1 cellular context compared by ENCODE assay signal in the genomic region with DNA sequence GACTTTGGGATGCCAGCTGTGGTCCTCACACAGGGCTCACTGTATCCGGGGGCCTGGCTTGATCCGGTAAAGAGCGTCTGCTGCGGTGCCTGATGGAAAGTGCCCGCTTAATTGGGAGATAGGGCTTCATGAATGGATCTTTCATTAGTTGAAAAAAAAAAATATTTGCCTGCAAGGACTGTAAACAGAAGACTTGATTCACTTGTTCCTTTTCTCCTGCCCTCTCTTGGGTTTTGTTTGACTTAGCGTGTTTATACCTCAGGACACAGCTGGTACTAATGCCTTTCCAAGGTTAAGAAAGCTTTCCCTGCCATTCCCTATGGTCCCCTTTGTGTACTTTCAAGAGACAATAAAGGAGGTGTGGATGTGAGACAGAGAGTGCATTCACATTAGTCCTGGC.
TF ChIP-seq lines count a peak whose summit lies in the region.

No MANE protein-coding gene starts in this region.

TF ChIP-seq in HepG2, 621 proteins besides CTCF, POLR2A, EP300 and RAD21 (continued from another document):
- TF ChIP-seq TEAD3 (CRISPR knock-in tag; optimal IDR thresholded peaks at IDR 0.05; ENCODE audit: borderline replicate concordance) (no peak), SALL1 (CRISPR knock-in tag; IDR thresholded peaks at IDR 0.05) (peak; percentile 34; the same call in 1 of the 2 replicates)
- TF ChIP-seq, protein P1, sequence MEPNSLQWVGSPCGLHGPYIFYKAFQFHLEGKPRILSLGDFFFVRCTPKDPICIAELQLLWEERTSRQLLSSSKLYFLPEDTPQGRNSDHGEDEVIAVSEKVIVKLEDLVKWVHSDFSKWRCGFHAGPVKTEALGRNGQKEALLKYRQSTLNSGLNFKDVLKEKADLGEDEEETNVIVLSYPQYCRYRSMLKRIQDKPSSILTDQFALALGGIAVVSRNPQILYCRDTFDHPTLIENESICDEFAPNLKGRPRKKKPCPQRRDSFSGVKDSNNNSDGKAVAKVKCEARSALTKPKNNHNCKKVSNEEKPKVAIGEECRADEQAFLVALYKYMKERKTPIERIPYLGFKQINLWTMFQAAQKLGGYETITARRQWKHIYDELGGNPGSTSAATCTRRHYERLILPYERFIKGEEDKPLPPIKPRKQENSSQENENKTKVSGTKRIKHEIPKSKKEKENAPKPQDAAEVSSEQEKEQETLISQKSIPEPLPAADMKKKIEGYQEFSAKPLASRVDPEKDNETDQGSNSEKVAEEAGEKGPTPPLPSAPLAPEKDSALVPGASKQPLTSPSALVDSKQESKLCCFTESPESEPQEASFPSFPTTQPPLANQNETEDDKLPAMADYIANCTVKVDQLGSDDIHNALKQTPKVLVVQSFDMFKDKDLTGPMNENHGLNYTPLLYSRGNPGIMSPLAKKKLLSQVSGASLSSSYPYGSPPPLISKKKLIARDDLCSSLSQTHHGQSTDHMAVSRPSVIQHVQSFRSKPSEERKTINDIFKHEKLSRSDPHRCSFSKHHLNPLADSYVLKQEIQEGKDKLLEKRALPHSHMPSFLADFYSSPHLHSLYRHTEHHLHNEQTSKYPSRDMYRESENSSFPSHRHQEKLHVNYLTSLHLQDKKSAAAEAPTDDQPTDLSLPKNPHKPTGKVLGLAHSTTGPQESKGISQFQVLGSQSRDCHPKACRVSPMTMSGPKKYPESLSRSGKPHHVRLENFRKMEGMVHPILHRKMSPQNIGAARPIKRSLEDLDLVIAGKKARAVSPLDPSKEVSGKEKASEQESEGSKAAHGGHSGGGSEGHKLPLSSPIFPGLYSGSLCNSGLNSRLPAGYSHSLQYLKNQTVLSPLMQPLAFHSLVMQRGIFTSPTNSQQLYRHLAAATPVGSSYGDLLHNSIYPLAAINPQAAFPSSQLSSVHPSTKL (CRISPR knock-in tag; IDR thresholded peaks at IDR 0.05): peak; percentile 60
